Comparison of ENCODE assay signal across 9 cellular contexts in genomic region chr4:56656346-56656643, GRCh38. TPM values are rescaled to one million over a fixed set of nuclear protein-coding genes. Genes with fewer than 3 reads are reported as not detected.
A peak's percentile ranks its signal among the peaks of the same experiment; 100 is the strongest.
DNase-seq lines count a peak whose midpoint lies in the region; ATAC-seq, FAIRE-seq and TF ChIP-seq lines count a peak whose summit lies in the region.
"Had no signal": no experiment of that assay in that cellular context is flagged by ENCODE, and none has a peak within 500 bp of the region (broad histone marks: within the 10 kb centered on the region; RNA-seq: fewer than 3 reads in every experiment).

No MANE protein-coding gene starts in this region.

- no peak for TF ChIP-seq POLR2A in H54 (IDR thresholded peaks at IDR 0.05; ENCODE audit: low read depth, low read length)

- DNase-seq in activated CD4-positive, alpha-beta T cell treated with anti-CD3 and anti-CD28 coated beads, Interleukin-2, amount 50 U/mL, for 1 hour: peak; percentile 17
- DNase-seq in epithelial cell of esophagus (ENCODE audit: low read depth) (peak; percentile 36), ureter (ENCODE audit: low spot score) (peak; percentile 66), H54 (ENCODE audit: insufficient read length, low spot score) (no peak)

- H3K27ac Mint-ChIP-seq in nephron: peak overlapping the region in 2 of 3 experiments; percentile 72 to 80

- TF ChIP-seq CTCF in epithelial cell of esophagus (IDR thresholded peaks at IDR 0.05; ENCODE audit: insufficient read depth, low read depth, low read length, missing control alignments) (peak; percentile 50), nephron (IDR thresholded peaks at IDR 0.05; ENCODE audit: unreplicated experiment in 3 of 3) (peak in 1 of 3 experiments; percentile 22)

- H3K4me1 Mint-ChIP-seq in nephron: peaks cover 69% of the 10 kb centered on the region

- FAIRE-seq in H54 (lab: Jason Lieb, UNC): no peak

- peaks cover 55% of the 10 kb centered on the region for H3K27me3 Mint-ChIP-seq in nephron (ENCODE audit: low read depth)

- H3K4me3 ChIP-seq in epithelial cell of esophagus (ENCODE audit: low read length): peak overlapping the region; percentile 55

- H3K4me3 Mint-ChIP-seq in nephron: peak overlapping the region; percentile 71 to 80 (median 76)

- ATAC-seq in GM19372 (IDR thresholded peaks at IDR 0.05; ENCODE audit: low read depth, unreplicated experiment) (peak; percentile 50), GM21515 (IDR thresholded peaks at IDR 0.05; ENCODE audit: unreplicated experiment) (no peak), GM21423 (IDR thresholded peaks at IDR 0.05; ENCODE audit: unreplicated experiment) (no peak)

- no peaks in the 10 kb centered on the region for H3K36me3 Mint-ChIP-seq in nephron (ENCODE audit: low read depth)

- no peaks in the 10 kb centered on the region for H3K9me3 Mint-ChIP-seq in nephron

RNA-seq across cellular contexts. Expression of gene HOPX, which starts 24.8 kb away (rescaled TPM):
- 24.1 TPM for total RNA-seq in ureter
- total RNA-seq: HT1080 had no signal
